1 cellular context compared by ENCODE assay signal in genomic region chr16:88883117-88883895, GRCh38.
TF ChIP-seq lines count a peak whose summit lies in the region.

No MANE protein-coding gene starts in this region.

TF ChIP-seq in HepG2, 621 proteins besides CTCF, POLR2A, EP300 and RAD21:
- peak; percentile 25; the same call in 1 of the 2 replicates for TF ChIP-seq ZNF687 (CRISPR knock-in tag; IDR thresholded peaks at IDR 0.05)
- TF ChIP-seq PHF5A (CRISPR knock-in tag; IDR thresholded peaks at IDR 0.05; ENCODE audit: low read depth, unreplicated experiment) = no peak
- no peak for TF ChIP-seq ZNF720 (CRISPR knock-in tag; IDR thresholded peaks at IDR 0.05)
- no peak for TF ChIP-seq YEATS2 (CRISPR knock-in tag; IDR thresholded peaks at IDR 0.05; ENCODE audit: borderline replicate concordance)
- TF ChIP-seq ZBTB33 (CRISPR knock-in tag; IDR thresholded peaks at IDR 0.05) = 0 out of 2 replicates have a peak, but pooled peaks have one; percentile 48
- peak; percentile 2 for TF ChIP-seq XRCC5 (optimal IDR thresholded peaks at IDR 0.05; ENCODE audit: low read length)
- no peak for TF ChIP-seq HHEX (CRISPR knock-in tag; IDR thresholded peaks at IDR 0.05)
- peak; percentile 16; the same call in 1 of the 2 replicates for TF ChIP-seq MNT (IDR thresholded peaks at IDR 0.05)
- TF ChIP-seq EZH2 (conservative IDR thresholded peaks at IDR 0.05; ENCODE audit: low read depth, low read length) = 0 out of 2 replicates have a peak, but pooled peaks have one; percentile 52
TF ChIP-seq in HepG2: peak in this region for 5.
